In genomic region chr18:68033466-68033865, GRCh38 we compare ENCODE assay signal across 1 cellular context.
TF ChIP-seq lines count a peak whose summit lies in the region.

No MANE protein-coding gene starts in this region.

TF ChIP-seq in IMR-90, 13 proteins besides CTCF, POLR2A, EP300 and RAD21:
- TF ChIP-seq BHLHE40 (IDR thresholded peaks at IDR 0.05; ENCODE audit: low read depth, low read length): no peak
- TF ChIP-seq CEBPB (IDR thresholded peaks at IDR 0.05; ENCODE audit: low read depth, low read length): no peak
- TF ChIP-seq ELK1 (IDR thresholded peaks at IDR 0.05; ENCODE audit: borderline replicate concordance, low read depth, low read length): no peak
- no peak for TF ChIP-seq RFX5 (IDR thresholded peaks at IDR 0.05; ENCODE audit: low read depth, low read length)
- TF ChIP-seq MXI1 (IDR thresholded peaks at IDR 0.05; ENCODE audit: borderline replicate concordance, low read depth, low read length): no peak
- no peak for TF ChIP-seq MAFK (IDR thresholded peaks at IDR 0.05; ENCODE audit: low read depth, low read length)
- no peak for TF ChIP-seq CHD1 (IDR thresholded peaks at IDR 0.05; ENCODE audit: low read depth, low read length)
- TF ChIP-seq USF2 (IDR thresholded peaks at IDR 0.05; ENCODE audit: low read depth, low read length): no peak
- no peak for TF ChIP-seq SMC3 (IDR thresholded peaks at IDR 0.05; ENCODE audit: low read depth, low read length)
